In the genomic region with DNA sequence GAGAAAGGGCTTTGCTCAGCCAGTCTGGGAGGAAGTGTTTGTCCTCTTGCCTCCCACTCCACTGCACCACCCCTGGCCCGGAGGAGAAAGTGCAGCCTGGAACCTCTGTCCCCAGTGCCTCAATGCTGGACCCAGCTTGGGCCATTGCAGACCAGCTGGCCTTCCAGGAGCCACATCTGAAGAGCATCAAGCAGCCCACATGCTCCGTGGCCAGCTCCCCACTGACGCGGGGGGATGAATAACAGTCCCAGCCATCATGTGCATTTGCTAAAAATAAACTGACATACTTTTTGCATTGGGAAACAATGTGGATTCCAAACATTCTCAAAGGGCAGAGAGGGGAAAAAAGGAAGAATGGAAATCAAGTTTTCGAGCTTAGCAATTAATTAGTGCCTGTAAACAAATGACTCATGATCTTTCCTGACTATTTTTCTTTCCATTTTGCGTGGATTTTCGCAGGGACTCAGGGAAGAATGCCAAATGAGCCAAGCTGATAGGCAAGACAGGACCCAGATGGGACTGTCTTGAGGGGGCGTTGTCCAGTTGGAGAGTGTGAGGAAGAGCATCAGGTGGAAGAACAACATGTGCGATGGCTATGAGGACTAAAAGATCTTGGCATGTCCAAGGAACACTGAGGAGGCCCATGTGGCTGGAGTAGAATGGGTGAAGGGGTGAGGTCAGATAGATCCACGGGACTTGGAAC, we compare ENCODE assay signal across 1 cellular context.
A peak's percentile ranks its signal among the peaks of the same experiment; 100 is the strongest.
TF ChIP-seq lines count a peak whose summit lies in the region.

No MANE protein-coding gene starts in this region.

TF ChIP-seq in HepG2, 621 proteins besides CTCF, POLR2A, EP300 and RAD21 (continued from another document):
- TF ChIP-seq POGZ (CRISPR knock-in tag; IDR thresholded peaks at IDR 0.05) (0 out of 2 replicates have a peak, but pooled peaks have one; percentile 12), SATB2 (CRISPR knock-in tag; IDR thresholded peaks at IDR 0.05) (no peak), ZNF337 (CRISPR knock-in tag; IDR thresholded peaks at IDR 0.05; ENCODE audit: borderline replicate concordance, low read depth) (no peak), ZNF761 (CRISPR knock-in tag; conservative IDR thresholded peaks at IDR 0.05) (no peak), ZNF383 (CRISPR knock-in tag; IDR thresholded peaks at IDR 0.05; ENCODE audit: borderline replicate concordance) (0 out of 2 replicates have a peak, but pooled peaks have one; percentile 63), ZNF749 (CRISPR knock-in tag; IDR thresholded peaks at IDR 0.05; ENCODE audit: borderline replicate concordance) (no peak), SKI (IDR thresholded peaks at IDR 0.05; ENCODE audit: partially characterized antibody) (no peak), SNRNP70 (IDR thresholded peaks at IDR 0.05; ENCODE audit: low read depth, low read length) (no peak), TAF15 (IDR thresholded peaks at IDR 0.05; ENCODE audit: low read depth, low read length, poor library complexity, severe bottlenecking) (no peak), SCMH1 (CRISPR knock-in tag; IDR thresholded peaks at IDR 0.05; ENCODE audit: borderline replicate concordance) (no peak), RFXANK (CRISPR knock-in tag; IDR thresholded peaks at IDR 0.05) (no peak), ATAD3A (CRISPR knock-in tag; IDR thresholded peaks at IDR 0.05) (no peak), ZNF644 (CRISPR knock-in tag; IDR thresholded peaks at IDR 0.05; ENCODE audit: low read depth) (0 out of 2 replicates have a peak, but pooled peaks have one; percentile 35)
- TF ChIP-seq, protein P1, sequence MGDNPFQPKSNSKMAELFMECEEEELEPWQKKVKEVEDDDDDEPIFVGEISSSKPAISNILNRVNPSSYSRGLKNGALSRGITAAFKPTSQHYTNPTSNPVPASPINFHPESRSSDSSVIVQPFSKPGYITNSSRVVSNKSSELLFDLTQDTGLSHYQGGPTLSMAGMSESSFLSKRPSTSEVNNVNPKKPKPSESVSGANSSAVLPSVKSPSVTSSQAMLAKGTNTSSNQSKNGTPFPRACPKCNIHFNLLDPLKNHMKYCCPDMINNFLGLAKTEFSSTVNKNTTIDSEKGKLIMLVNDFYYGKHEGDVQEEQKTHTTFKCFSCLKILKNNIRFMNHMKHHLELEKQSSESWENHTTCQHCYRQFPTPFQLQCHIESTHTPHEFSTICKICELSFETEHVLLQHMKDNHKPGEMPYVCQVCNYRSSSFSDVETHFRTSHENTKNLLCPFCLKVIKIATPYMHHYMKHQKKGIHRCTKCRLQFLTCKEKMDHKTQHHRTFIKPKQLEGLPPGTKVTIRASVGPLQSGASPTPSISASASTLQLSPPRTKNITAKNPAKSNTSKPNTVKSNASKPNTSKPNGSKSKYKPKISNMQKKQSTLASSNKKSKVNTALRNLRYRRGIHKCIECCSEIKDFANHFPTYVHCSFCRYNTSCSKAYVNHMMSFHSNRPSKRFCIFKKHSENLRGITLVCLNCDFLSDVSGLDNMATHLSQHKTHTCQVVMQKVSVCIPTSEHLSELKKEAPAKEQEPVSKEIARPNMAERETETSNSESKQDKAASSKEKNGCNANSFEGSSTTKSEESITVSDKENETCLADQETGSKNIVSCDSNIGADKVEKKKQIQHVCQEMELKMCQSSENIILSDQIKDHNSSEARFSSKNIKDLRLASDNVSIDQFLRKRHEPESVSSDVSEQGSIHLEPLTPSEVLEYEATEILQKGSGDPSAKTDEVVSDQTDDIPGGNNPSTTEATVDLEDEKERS (CRISPR knock-in tag; IDR thresholded peaks at IDR 0.05) = no peak
- TF ChIP-seq, protein P2, sequence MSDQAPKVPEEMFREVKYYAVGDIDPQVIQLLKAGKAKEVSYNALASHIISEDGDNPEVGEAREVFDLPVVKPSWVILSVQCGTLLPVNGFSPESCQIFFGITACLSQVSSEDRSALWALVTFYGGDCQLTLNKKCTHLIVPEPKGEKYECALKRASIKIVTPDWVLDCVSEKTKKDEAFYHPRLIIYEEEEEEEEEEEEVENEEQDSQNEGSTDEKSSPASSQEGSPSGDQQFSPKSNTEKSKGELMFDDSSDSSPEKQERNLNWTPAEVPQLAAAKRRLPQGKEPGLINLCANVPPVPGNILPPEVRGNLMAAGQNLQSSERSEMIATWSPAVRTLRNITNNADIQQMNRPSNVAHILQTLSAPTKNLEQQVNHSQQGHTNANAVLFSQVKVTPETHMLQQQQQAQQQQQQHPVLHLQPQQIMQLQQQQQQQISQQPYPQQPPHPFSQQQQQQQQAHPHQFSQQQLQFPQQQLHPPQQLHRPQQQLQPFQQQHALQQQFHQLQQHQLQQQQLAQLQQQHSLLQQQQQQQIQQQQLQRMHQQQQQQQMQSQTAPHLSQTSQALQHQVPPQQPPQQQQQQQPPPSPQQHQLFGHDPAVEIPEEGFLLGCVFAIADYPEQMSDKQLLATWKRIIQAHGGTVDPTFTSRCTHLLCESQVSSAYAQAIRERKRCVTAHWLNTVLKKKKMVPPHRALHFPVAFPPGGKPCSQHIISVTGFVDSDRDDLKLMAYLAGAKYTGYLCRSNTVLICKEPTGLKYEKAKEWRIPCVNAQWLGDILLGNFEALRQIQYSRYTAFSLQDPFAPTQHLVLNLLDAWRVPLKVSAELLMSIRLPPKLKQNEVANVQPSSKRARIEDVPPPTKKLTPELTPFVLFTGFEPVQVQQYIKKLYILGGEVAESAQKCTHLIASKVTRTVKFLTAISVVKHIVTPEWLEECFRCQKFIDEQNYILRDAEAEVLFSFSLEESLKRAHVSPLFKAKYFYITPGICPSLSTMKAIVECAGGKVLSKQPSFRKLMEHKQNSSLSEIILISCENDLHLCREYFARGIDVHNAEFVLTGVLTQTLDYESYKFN (CRISPR knock-in tag; conservative IDR thresholded peaks at IDR 0.05) = no peak
- TF ChIP-seq, protein P3, sequence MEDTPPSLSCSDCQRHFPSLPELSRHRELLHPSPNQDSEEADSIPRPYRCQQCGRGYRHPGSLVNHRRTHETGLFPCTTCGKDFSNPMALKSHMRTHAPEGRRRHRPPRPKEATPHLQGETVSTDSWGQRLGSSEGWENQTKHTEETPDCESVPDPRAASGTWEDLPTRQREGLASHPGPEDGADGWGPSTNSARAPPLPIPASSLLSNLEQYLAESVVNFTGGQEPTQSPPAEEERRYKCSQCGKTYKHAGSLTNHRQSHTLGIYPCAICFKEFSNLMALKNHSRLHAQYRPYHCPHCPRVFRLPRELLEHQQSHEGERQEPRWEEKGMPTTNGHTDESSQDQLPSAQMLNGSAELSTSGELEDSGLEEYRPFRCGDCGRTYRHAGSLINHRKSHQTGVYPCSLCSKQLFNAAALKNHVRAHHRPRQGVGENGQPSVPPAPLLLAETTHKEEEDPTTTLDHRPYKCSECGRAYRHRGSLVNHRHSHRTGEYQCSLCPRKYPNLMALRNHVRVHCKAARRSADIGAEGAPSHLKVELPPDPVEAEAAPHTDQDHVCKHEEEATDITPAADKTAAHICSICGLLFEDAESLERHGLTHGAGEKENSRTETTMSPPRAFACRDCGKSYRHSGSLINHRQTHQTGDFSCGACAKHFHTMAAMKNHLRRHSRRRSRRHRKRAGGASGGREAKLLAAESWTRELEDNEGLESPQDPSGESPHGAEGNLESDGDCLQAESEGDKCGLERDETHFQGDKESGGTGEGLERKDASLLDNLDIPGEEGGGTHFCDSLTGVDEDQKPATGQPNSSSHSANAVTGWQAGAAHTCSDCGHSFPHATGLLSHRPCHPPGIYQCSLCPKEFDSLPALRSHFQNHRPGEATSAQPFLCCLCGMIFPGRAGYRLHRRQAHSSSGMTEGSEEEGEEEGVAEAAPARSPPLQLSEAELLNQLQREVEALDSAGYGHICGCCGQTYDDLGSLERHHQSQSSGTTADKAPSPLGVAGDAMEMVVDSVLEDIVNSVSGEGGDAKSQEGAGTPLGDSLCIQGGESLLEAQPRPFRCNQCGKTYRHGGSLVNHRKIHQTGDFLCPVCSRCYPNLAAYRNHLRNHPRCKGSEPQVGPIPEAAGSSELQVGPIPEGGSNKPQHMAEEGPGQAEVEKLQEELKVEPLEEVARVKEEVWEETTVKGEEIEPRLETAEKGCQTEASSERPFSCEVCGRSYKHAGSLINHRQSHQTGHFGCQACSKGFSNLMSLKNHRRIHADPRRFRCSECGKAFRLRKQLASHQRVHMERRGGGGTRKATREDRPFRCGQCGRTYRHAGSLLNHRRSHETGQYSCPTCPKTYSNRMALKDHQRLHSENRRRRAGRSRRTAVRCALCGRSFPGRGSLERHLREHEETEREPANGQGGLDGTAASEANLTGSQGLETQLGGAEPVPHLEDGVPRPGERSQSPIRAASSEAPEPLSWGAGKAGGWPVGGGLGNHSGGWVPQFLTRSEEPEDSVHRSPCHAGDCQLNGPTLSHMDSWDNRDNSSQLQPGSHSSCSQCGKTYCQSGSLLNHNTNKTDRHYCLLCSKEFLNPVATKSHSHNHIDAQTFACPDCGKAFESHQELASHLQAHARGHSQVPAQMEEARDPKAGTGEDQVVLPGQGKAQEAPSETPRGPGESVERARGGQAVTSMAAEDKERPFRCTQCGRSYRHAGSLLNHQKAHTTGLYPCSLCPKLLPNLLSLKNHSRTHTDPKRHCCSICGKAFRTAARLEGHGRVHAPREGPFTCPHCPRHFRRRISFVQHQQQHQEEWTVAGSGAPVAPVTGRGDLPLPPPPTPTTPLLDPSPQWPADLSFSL (CRISPR knock-in tag; IDR thresholded peaks at IDR 0.05) = no peak
- TF ChIP-seq, protein P4, sequence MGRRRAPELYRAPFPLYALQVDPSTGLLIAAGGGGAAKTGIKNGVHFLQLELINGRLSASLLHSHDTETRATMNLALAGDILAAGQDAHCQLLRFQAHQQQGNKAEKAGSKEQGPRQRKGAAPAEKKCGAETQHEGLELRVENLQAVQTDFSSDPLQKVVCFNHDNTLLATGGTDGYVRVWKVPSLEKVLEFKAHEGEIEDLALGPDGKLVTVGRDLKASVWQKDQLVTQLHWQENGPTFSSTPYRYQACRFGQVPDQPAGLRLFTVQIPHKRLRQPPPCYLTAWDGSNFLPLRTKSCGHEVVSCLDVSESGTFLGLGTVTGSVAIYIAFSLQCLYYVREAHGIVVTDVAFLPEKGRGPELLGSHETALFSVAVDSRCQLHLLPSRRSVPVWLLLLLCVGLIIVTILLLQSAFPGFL (CRISPR knock-in tag; IDR thresholded peaks at IDR 0.05) = no peak
